ENCODE assay signal across 8 cellular contexts in genomic region chr3:196867155-196867506, GRCh38. TPM values are rescaled to one million over a fixed set of nuclear protein-coding genes. Genes with fewer than 3 reads are reported as not detected.
DNase-seq lines count a peak whose midpoint lies in the region; ATAC-seq and TF ChIP-seq lines count a peak whose summit lies in the region.

No MANE protein-coding gene starts in this region.

- ATAC-seq in Right ventricle myocardium superior (ENCODE audit: poor library complexity) = no peak
- no peak for ATAC-seq in upper lobe of left lung (ENCODE audit: low FRiP score in 2 of 2)
- no peak for ATAC-seq in GM19324 (IDR thresholded peaks at IDR 0.05; ENCODE audit: low FRiP score, unreplicated experiment)
- no peak for ATAC-seq in HG03521 (IDR thresholded peaks at IDR 0.05; ENCODE audit: unreplicated experiment)

- H3K36me3 ChIP-seq in cardiac muscle cell (no peaks in the 10 kb centered on the region), liver (ENCODE audit: control insufficient read depth in 4 of 4, insufficient read depth in 3 of 4, low read depth in 1 of 4, low read length in 3 of 4) (peaks cover 0 to 3% (median 0%) of the 10 kb centered on the region in 4 donors), upper lobe of left lung (peaks cover 0 to 8% (median 0%) of the 10 kb centered on the region in 4 donors)

- H3K27ac ChIP-seq in cardiac muscle cell = peak overlapping the region; percentile 95
- H3K27ac ChIP-seq in liver (ENCODE audit: low read depth in 1 of 2, low read length in 2 of 2) = peak overlapping the region; percentile 85 to 88
- peak overlapping the region; percentile 92 to 99 (median 94) for H3K27ac ChIP-seq in upper lobe of left lung

- peak overlapping the region; percentile 70 to 90 for H3K9ac ChIP-seq in liver (ENCODE audit: low read depth in 1 of 2, low read length in 2 of 2)

- peaks cover 4% of the 10 kb centered on the region for H3K9me3 Mint-ChIP-seq in activated naive CD8-positive, alpha-beta T cell treated with anti-CD3 and anti-CD28 coated beads for 36 hours

- TF ChIP-seq CTCF in cardiac muscle cell (IDR thresholded peaks at IDR 0.05; ENCODE audit: low read depth, low read length) (no peak), liver (IDR thresholded peaks at IDR 0.05; ENCODE audit: low read depth, low read length, missing input control) (no peak), upper lobe of left lung (IDR thresholded peaks at IDR 0.05) (no peak)

- intact Hi-C loops in Right ventricle myocardium superior (cut with DNase I) = loop anchor here (10.0 kb wide), 1 partner anchor 78 kb away; the partner anchor contains the start of gene NCBP2

- TF ChIP-seq POLR2A in upper lobe of left lung (IDR thresholded peaks at IDR 0.05) = no peak

- H3K4me1 ChIP-seq in cardiac muscle cell (ENCODE audit: low read depth) (peaks cover 4% of the 10 kb centered on the region), liver (ENCODE audit: control insufficient read depth in 4 of 4, insufficient read depth in 4 of 4, low read length in 3 of 4) (peaks cover 8 to 26% (median 19%) of the 10 kb centered on the region in 4 donors), upper lobe of left lung (peaks cover 17 to 39% (median 19%) of the 10 kb centered on the region in 4 donors)

- no peak for TF ChIP-seq RAD21 in liver (IDR thresholded peaks at IDR 0.05)

- no peaks in the 10 kb centered on the region for H3K36me3 Mint-ChIP-seq in activated naive CD8-positive, alpha-beta T cell treated with anti-CD3 and anti-CD28 coated beads for 36 hours

- peak overlapping the region; percentile 89 for H3K27ac Mint-ChIP-seq in activated naive CD8-positive, alpha-beta T cell treated with anti-CD3 and anti-CD28 coated beads for 36 hours

- peaks cover 15% of the 10 kb centered on the region for H3K4me1 Mint-ChIP-seq in activated naive CD8-positive, alpha-beta T cell treated with anti-CD3 and anti-CD28 coated beads for 36 hours

- no peaks in the 10 kb centered on the region for H3K9me3 ChIP-seq in cardiac muscle cell (ENCODE audit: low read depth)
- H3K9me3 ChIP-seq in liver (ENCODE audit: control insufficient read depth in 4 of 4, low read length in 3 of 4) = no peaks in the 10 kb centered on the region
- no peaks in the 10 kb centered on the region for H3K9me3 ChIP-seq in upper lobe of left lung

- H3K4me3 Mint-ChIP-seq in activated naive CD8-positive, alpha-beta T cell treated with anti-CD3 and anti-CD28 coated beads for 36 hours = peak overlapping the region; percentile 85

- no peaks in the 10 kb centered on the region for H3K27me3 Mint-ChIP-seq in activated naive CD8-positive, alpha-beta T cell treated with anti-CD3 and anti-CD28 coated beads for 36 hours

- H3K27me3 ChIP-seq in cardiac muscle cell (no peaks in the 10 kb centered on the region), liver (ENCODE audit: control insufficient read depth in 4 of 4, insufficient read depth in 4 of 4, low read length in 3 of 4) (no peaks in the 10 kb centered on the region), upper lobe of left lung (no peaks in the 10 kb centered on the region)

- H3K4me3 ChIP-seq in cardiac muscle cell = peak overlapping the region; percentile 96
- H3K4me3 ChIP-seq in liver (ENCODE audit: low read depth in 1 of 3, low read length in 3 of 3) = peak overlapping the region; percentile 78 to 91 (median 83)
- peak overlapping the region; percentile 23 to 100 (median 92) for H3K4me3 ChIP-seq in upper lobe of left lung

- no peak for TF ChIP-seq EP300 in upper lobe of left lung (IDR thresholded peaks at IDR 0.05)

- DNase-seq in cardiac muscle cell (ENCODE audit: low read depth in 1 of 2, low spot score in 1 of 2) (no peak), Right ventricle myocardium superior (no peak), upper lobe of left lung (no peak), NCI-H1092 treated with DMSO at 0.1 percent for 48 hours (lab: John Stamatoyannopoulos, UW) (no peak)
- DNase-seq in activated naive CD8-positive, alpha-beta T cell treated with anti-CD3 and anti-CD28 coated beads for 36 hours = no peak

- WGBS in liver = 31% methylated on average over 6 of the region's 6 CpGs
- WGBS in upper lobe of left lung, 2 donors = 37 to 42% methylated on average over 6 of the region's 6 CpGs

TF ChIP-seq in liver, 16 proteins besides CTCF, POLR2A, EP300 and RAD21:
- TF ChIP-seq MAX (IDR thresholded peaks at IDR 0.05) = no peak

RNA-seq across cellular contexts. Expression of gene SENP5, which starts 0.6 kb away (rescaled TPM):
- 30.5 and 34.1 TPM in 2 replicates for total RNA-seq in cardiac muscle cell
- polyA plus RNA-seq in cardiac muscle cell = 8.1 and 11.1 TPM in 2 replicates
- total RNA-seq in Right ventricle myocardium superior = 18.0 TPM
- 10 to 100 TPM; 28.1 to 31.9 TPM for total RNA-seq in activated naive CD8-positive, alpha-beta T cell treated with anti-CD3 and anti-CD28 coated beads for 36 hours
- total RNA-seq in liver = 10 to 100 TPM; 21.6 to 26.9 TPM
- 1 to 10 TPM; 3.9 to 7.0 TPM for polyA plus RNA-seq in liver
- 10 to 100 TPM; 25.8 to 67.1 (median 41.5) TPM for total RNA-seq in upper lobe of left lung
